Comparison of ENCODE assay signal across 8 cellular contexts in the genomic region with DNA sequence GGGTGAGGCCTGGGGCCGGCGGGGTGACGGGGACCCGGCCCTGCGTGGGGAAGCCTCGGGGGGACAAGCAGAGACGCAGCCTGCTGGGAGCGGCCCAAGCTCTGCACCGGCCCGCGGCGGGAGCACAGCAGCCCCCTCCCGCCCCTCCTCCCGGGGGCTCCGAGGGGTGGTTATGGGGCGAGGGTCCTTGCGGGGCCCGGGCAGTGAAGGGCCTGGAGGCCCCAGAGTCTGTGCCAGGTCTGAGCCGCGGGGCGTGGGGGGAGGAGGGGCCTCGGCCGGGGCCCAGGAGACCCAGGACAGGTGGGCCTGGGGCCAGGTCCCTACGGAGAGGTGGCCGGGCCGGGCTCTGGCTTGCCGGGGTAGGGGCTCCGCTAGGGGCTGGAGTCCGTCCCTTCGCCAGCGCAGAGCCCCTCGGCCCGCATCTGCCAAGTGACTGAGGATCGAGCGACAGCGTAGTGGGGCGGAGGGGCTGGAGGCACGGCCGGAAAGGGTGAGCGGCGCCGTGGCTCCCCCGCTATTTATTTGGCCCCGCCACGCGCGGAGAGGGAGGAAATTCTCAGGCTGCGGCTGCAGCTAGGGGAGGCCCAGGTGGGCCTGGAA. TPM values are rescaled to one million over a fixed set of nuclear protein-coding genes. Genes with fewer than 3 reads are reported as not detected.
DNase-seq lines count a peak whose midpoint lies in the region; ATAC-seq and TF ChIP-seq lines count a peak whose summit lies in the region.

No MANE protein-coding gene starts in this region.

- peak overlapping the region; percentile 76 for H2AFZ ChIP-seq in GM23248

- H3K4me2 ChIP-seq in GM23248 (ENCODE audit: unreplicated experiment) (peak overlapping the region; percentile 72), skeletal muscle satellite cell (ENCODE audit: low read length) (peak overlapping the region; percentile 98)

- peaks cover 14% of the 10 kb centered on the region for H3F3A ChIP-seq in GM23248 (ENCODE audit: insufficient read depth)

- no peaks in the 10 kb centered on the region for H3K4me1 ChIP-seq in GM23248 (ENCODE audit: insufficient read depth)
- H3K4me1 ChIP-seq in skeletal muscle satellite cell (ENCODE audit: control insufficient read depth, insufficient read depth, low read length): peaks cover 22% of the 10 kb centered on the region

- H3K4me3 ChIP-seq in GM23248 (peak overlapping the region; percentile 75), WERI-Rb-1 (ENCODE audit: low read depth, low read length) (peak overlapping the region; percentile 66), skeletal muscle satellite cell (ENCODE audit: low read length) (peak overlapping the region; percentile 76)

- H3K27me3 ChIP-seq in GM23248 (replicated peaks; ENCODE audit: insufficient read depth): no peaks in the 10 kb centered on the region; the same call in none of the 2 replicates
- H3K27me3 ChIP-seq in WERI-Rb-1 (ENCODE audit: insufficient read depth, low read depth, severe bottlenecking): peaks cover 18% of the 10 kb centered on the region
- peaks cover 14% of the 10 kb centered on the region for H3K27me3 ChIP-seq in skeletal muscle satellite cell (ENCODE audit: control insufficient read depth, insufficient read depth, low read length)

- TF ChIP-seq CTCF in WERI-Rb-1 (IDR thresholded peaks at IDR 0.05; ENCODE audit: low read depth, low read length): no peak

- H3K27ac ChIP-seq in GM23248: no peak overlapping the region
- no peak overlapping the region for H3K27ac ChIP-seq in WERI-Rb-1

- peak; percentile 37 for DNase-seq in GM23248
- DNase-seq in WERI-Rb-1: no peak
- DNase-seq in cardiac septum (ENCODE audit: low spot score): peak; percentile 57
- no peak for DNase-seq in hippocampal formation (lab: John Stamatoyannopoulos, UW)

- H4K20me1 ChIP-seq in GM23248 (ENCODE audit: insufficient read depth): no peaks in the 10 kb centered on the region

- H3K36me3 ChIP-seq in GM23248 (ENCODE audit: low read depth): no peaks in the 10 kb centered on the region
- peaks cover 4% of the 10 kb centered on the region; the same call in 1 of the 2 replicates for H3K36me3 ChIP-seq in WERI-Rb-1
- H3K36me3 ChIP-seq in skeletal muscle satellite cell (ENCODE audit: insufficient read depth, low read length): no peaks in the 10 kb centered on the region

- ATAC-seq in HG03442 (IDR thresholded peaks at IDR 0.05; ENCODE audit: unreplicated experiment) (no peak), HG03139 (IDR thresholded peaks at IDR 0.05; ENCODE audit: unreplicated experiment) (no peak), HG03342 (IDR thresholded peaks at IDR 0.05; ENCODE audit: unreplicated experiment) (no peak)

- H3K79me2 ChIP-seq in GM23248 (ENCODE audit: insufficient read depth): no peaks in the 10 kb centered on the region

- H3K9me3 ChIP-seq in GM23248 (ENCODE audit: low read depth) (no peaks in the 10 kb centered on the region), WERI-Rb-1 (ENCODE audit: severe bottlenecking) (no peaks in the 10 kb centered on the region), skeletal muscle satellite cell (replicated peaks; ENCODE audit: low read length) (no peaks in the 10 kb centered on the region)

- in situ Hi-C loops in GM23248 (cut with MboI): no loop called here

- intact Hi-C loops in cardiac septum (cut with DNase I): loop anchor here (5.0 kb wide), 2 partner anchors 35 to 80 kb away; a partner anchor contains a TSS

- H3K9ac ChIP-seq in GM23248 (peak overlapping the region; percentile 48), skeletal muscle satellite cell (ENCODE audit: low read depth, low read length) (no peak overlapping the region)

- WGBS in GM23248 (ENCODE audit: low coverage in 1 of 2, low lambda C conversion rate in 2 of 2, missing lambda C conversion rate in 2 of 2), 2 experiments: 1 to 2% methylated on average over 20 to 41 of the region's 48 CpGs

- H3K9me2 ChIP-seq in GM23248 (ENCODE audit: insufficient read depth): no peaks in the 10 kb centered on the region

RNA-seq across cellular contexts. Expression of a gene that starts 0.5 kb away (rescaled TPM):
- 11.1 and 20.5 TPM in 2 replicates for total RNA-seq in GM23248 (2014; rRNA removed; shearing (Covaris generic))
- 4.1 and 5.8 TPM in 2 replicates for polyA plus RNA-seq in GM23248 (2016; fragmentation: Nextera tagmentation; extraction: Ambion mirVana)
- 1.3 TPM for total RNA-seq in cardiac septum
- 2.3 and 3.9 TPM in 2 replicates for total RNA-seq in skeletal muscle satellite cell (2012; rRNA removed)

RNA-seq across cellular contexts. Expression of a gene that starts 35.8 kb away (rescaled TPM):
- total RNA-seq in GM23248 (2014; rRNA removed; shearing (Covaris generic)): 8.7 and 9.8 TPM in 2 replicates
- 4.0 and 6.4 TPM in 2 replicates for polyA plus RNA-seq in GM23248 (2016; fragmentation: Nextera tagmentation; extraction: Ambion mirVana)
- total RNA-seq in cardiac septum: 3.8 TPM
- 11.4 and 12.7 TPM in 2 replicates for total RNA-seq in skeletal muscle satellite cell (2012; rRNA removed)

RNA-seq across cellular contexts. Expression of a gene that starts 40.2 kb away (rescaled TPM):
- total RNA-seq in GM23248 (2014; rRNA removed; shearing (Covaris generic)): 1.8 and 12.3 TPM in 2 replicates
- 32.7 and 37.7 TPM in 2 replicates for polyA plus RNA-seq in GM23248 (2016; fragmentation: Nextera tagmentation; extraction: Ambion mirVana)
- 68.2 TPM for total RNA-seq in cardiac septum
- total RNA-seq in skeletal muscle satellite cell (2012; rRNA removed): 4.1 and 16.8 TPM in 2 replicates

RNA-seq across cellular contexts. Expression of a gene that starts 52.3 kb away (rescaled TPM):
- total RNA-seq in GM23248 (2014; rRNA removed; shearing (Covaris generic)): 149 and 188 TPM in 2 replicates
- polyA plus RNA-seq in GM23248 (2016; fragmentation: Nextera tagmentation; extraction: Ambion mirVana): 317 and 319 TPM in 2 replicates
- 918 TPM for total RNA-seq in cardiac septum
- total RNA-seq in skeletal muscle satellite cell (2012; rRNA removed): 29.7 and 60.7 TPM in 2 replicates

Comparison
In these comparisons a context has a peak if more than half of its experiments do, and no peak if none do; other contexts are left out.
1. DNase-seq: peak in GM23248 (single experiment) and cardiac septum (single experiment); none in WERI-Rb-1 (single experiment) and hippocampal formation (0 of 2).
2. Peak in every context shown above with its lines, with median percentiles within 50 percentile points of each other: H3K4me3 ChIP-seq.